Comparison of ENCODE assay signal across 8 cellular contexts in genomic region chr9:91360551-91361293, GRCh38. TPM values are rescaled to one million over a fixed set of nuclear protein-coding genes. Genes with fewer than 3 reads are reported as not detected.
DNase-seq lines count a peak whose midpoint lies in the region; ATAC-seq, FAIRE-seq and TF ChIP-seq lines count a peak whose summit lies in the region.

No MANE protein-coding gene starts in this region.

- H3K36me3 ChIP-seq in mesodermal cell (ENCODE audit: control insufficient read depth, insufficient read depth, low read length) (peaks cover 6% of the 10 kb centered on the region), aorta (ENCODE audit: control insufficient read depth in 1 of 2, insufficient read depth in 2 of 2, low read length in 1 of 2) (no peaks in the 10 kb centered on the region)

- H3K9me3 ChIP-seq in mesodermal cell (ENCODE audit: control insufficient read depth, low read length) (peaks cover 7% of the 10 kb centered on the region), aorta (ENCODE audit: control insufficient read depth, low read length) (no peaks in the 10 kb centered on the region)

- DNase-seq in GM10266 (ENCODE audit: extremely low spot score) (peak; percentile 26), NB4 (ENCODE audit: low read depth) (no peak), choroid plexus epithelial cell (ENCODE audit: low read depth) (no peak), aorta (no peak), urothelium cell line (ENCODE audit: low spot score) (no peak), NCI-H2227 treated with DMSO at 0.1 percent for 48 hours (lab: John Stamatoyannopoulos, UW) (no peak), DMS79 treated with DMSO at 0.1 percent for 48 hours (lab: John Stamatoyannopoulos, UW) (no peak)

- H3K4me1 ChIP-seq in mesodermal cell (ENCODE audit: control insufficient read depth, insufficient read depth, low read length, poor library complexity, severe bottlenecking), result no peaks in the 10 kb centered on the region
- peaks cover 0 to 2% of the 10 kb centered on the region in 2 donors for H3K4me1 ChIP-seq in aorta (ENCODE audit: control insufficient read depth in 1 of 2, insufficient read depth in 2 of 2, low read length in 2 of 2)

- no peak for FAIRE-seq in urothelium cell line (lab: Jason Lieb, UNC)

- TF ChIP-seq CTCF in GM10266 (IDR thresholded peaks at IDR 0.05; ENCODE audit: control insufficient read depth, insufficient read depth, low read depth, missing control alignments) (no peak), NB4 (IDR thresholded peaks at IDR 0.05; ENCODE audit: low read depth, low read length) (no peak), choroid plexus epithelial cell (conservative IDR thresholded peaks at IDR 0.05; ENCODE audit: low read depth, low read length) (no peak)

- no peak overlapping the region for H3K27ac ChIP-seq in mesodermal cell (ENCODE audit: low read depth, low read length, severe bottlenecking)
- peak overlapping the region in 1 of 2 donors; percentile 29 for H3K27ac ChIP-seq in aorta (ENCODE audit: low read depth in 1 of 2, low read length in 2 of 2)

- H3K4me3 ChIP-seq in NB4 (ENCODE audit: low read depth, low read length) (peak overlapping the region; percentile 92), choroid plexus epithelial cell (ENCODE audit: low read depth, low read length) (peak overlapping the region; percentile 92), mesodermal cell (ENCODE audit: extremely low read depth, insufficient read depth, low read length, poor library complexity, severe bottlenecking) (peak overlapping the region; percentile 92), aorta (ENCODE audit: low read length in 2 of 2) (peak overlapping the region; percentile 85 to 96)

- 16 to 31% methylated on average over 3 to 5 of the region's 10 CpGs for WGBS in mesodermal cell (ENCODE audit: insufficient coverage in 2 of 2), 2 experiments
- WGBS in aorta, 2 donors, result 20 to 21% methylated on average over 10 of the region's 10 CpGs

- H3K27me3 ChIP-seq in aorta (ENCODE audit: control insufficient read depth in 1 of 2, insufficient read depth in 2 of 2, low read length in 1 of 2), result no peaks in the 10 kb centered on the region

- intact Hi-C loops in aorta (cut with DNase I), result loop anchor here (5.0 kb wide), 3 partner anchors 62 to 168 kb away; partner anchors contain the start of gene NFIL3 (in 2 of the 2)

- no peak for TF ChIP-seq POLR2A in NB4 (IDR thresholded peaks at IDR 0.05; ENCODE audit: extremely low read depth, insufficient read length)

- no peak for ATAC-seq in aorta (ENCODE audit: low FRiP score)

RNA-seq across cellular contexts. Expression of gene AUH, which starts 1.0 kb away (rescaled TPM):
- 18.1 TPM for polyA plus RNA-seq in mesodermal cell (2013, experiment 1 of 2)
- polyA plus RNA-seq in mesodermal cell (2013, experiment 2 of 2), result 20.1 TPM
- total RNA-seq in aorta, result 10 to 100 TPM; 13.7 to 25.7 TPM
- 10 to 100 TPM; 12.4 to 15.2 TPM for polyA plus RNA-seq in aorta
